Comparison of ENCODE assay signal across 8 cellular contexts in genomic region chr17:65100316-65101140, GRCh38. TPM values are rescaled to one million over a fixed set of nuclear protein-coding genes. Genes with fewer than 3 reads are reported as not detected.
DNase-seq lines count a peak whose midpoint lies in the region; ATAC-seq, FAIRE-seq and TF ChIP-seq lines count a peak whose summit lies in the region.

No MANE protein-coding gene starts in this region.

- WGBS in psoas muscle, 3 donors, result 2 to 5% (median 4%) methylated on average over 43 to 50 of the region's 50 CpGs

- H3K9me3 ChIP-seq in adipocyte (ENCODE audit: control insufficient read depth, low read length) (no peaks in the 10 kb centered on the region), psoas muscle (no peaks in the 10 kb centered on the region)

- peak overlapping the region; percentile 76 for H3K27ac ChIP-seq in psoas muscle

- peak; percentile 96 for TF ChIP-seq CTCF in GM12874 (IDR thresholded peaks at IDR 0.05; ENCODE audit: insufficient read depth, low read depth, low read length)
- TF ChIP-seq CTCF in psoas muscle (IDR thresholded peaks at IDR 0.05), result peak; percentile 78

- no peaks in the 10 kb centered on the region for H3K27me3 ChIP-seq in adipocyte (replicated peaks; ENCODE audit: control insufficient read depth, insufficient read depth, low read length)
- H3K27me3 ChIP-seq in psoas muscle (ENCODE audit: insufficient read depth in 3 of 3, low read length in 2 of 3), result no peaks in the 10 kb centered on the region

- no peak for FAIRE-seq in urothelium cell line (lab: Jason Lieb, UNC)

- intact Hi-C loops in left ventricle myocardium superior (cut with micrococcal nuclease) (no loop called here), psoas muscle (cut with DNase I) (loop anchor here (2.0 to 5.0 kb wide), 4 partner anchors 42 to 138 kb away; partner anchors contain the start of gene GNA13 (in 1 of the 2))

- DNase-seq in NCI-H1105 (lab: John Stamatoyannopoulos, UW) (peak; percentile 83), SW480 (ENCODE audit: low spot score) (peak; percentile 75), adipocyte (ENCODE audit: low read depth) (peak; percentile 89), left ventricle myocardium superior (peak; percentile 95), psoas muscle (peak; percentile 87 to 94), urothelium cell line (ENCODE audit: low spot score) (peak; percentile 93)

- H3K36me3 ChIP-seq in adipocyte (ENCODE audit: control insufficient read depth, insufficient read depth, low read length, severe bottlenecking), result no peaks in the 10 kb centered on the region
- no peaks in the 10 kb centered on the region for H3K36me3 ChIP-seq in psoas muscle (ENCODE audit: insufficient read depth in 1 of 2, low read depth in 1 of 2)

- H3K4me1 ChIP-seq in adipocyte (ENCODE audit: control insufficient read depth, insufficient read depth, low read length) (peaks cover 27% of the 10 kb centered on the region), psoas muscle (peaks cover 17% of the 10 kb centered on the region)

- H3K4me3 ChIP-seq in adipocyte (ENCODE audit: low read length), result peak overlapping the region; percentile 84
- peak overlapping the region; percentile 74 for H3K4me3 ChIP-seq in psoas muscle

- peak; percentile 79 for ATAC-seq in HG02642 (IDR thresholded peaks at IDR 0.05; ENCODE audit: poor library complexity, unreplicated experiment)
- ATAC-seq in left ventricle myocardium superior, result peak; percentile 98
- ATAC-seq in psoas muscle, result peak; percentile 93 to 95 (median 94)

- H3K9ac ChIP-seq in adipocyte (ENCODE audit: low read length), result peak overlapping the region; percentile 82

RNA-seq across cellular contexts. Expression of gene RGS9, which starts 36.6 kb away (rescaled TPM):
- total RNA-seq in left ventricle myocardium superior, result 2.0 TPM
- total RNA-seq in psoas muscle, result 1 to 10 TPM; 1.5 to 4.8 (median 2.7) TPM
- 1 to 10 TPM in 2 of 3 donors, under 1 TPM in 1; 0.33 to 2.1 (median 1.5) TPM for polyA plus RNA-seq in psoas muscle

RNA-seq across cellular contexts. Expression of gene GNA13, which starts 44.0 kb away (rescaled TPM):
- total RNA-seq in left ventricle myocardium superior, result 23.7 TPM
- total RNA-seq in psoas muscle, result 10 to 100 TPM; 34.2 to 85.5 (median 50.4) TPM
- 10 to 100 TPM; 32.7 to 67.2 (median 38.1) TPM for polyA plus RNA-seq in psoas muscle

Comparison
In these comparisons a context has a peak if more than half of its experiments do, and no peak if none do; other contexts are left out.
1. Peak in every context shown above with its lines: DNase-seq, ATAC-seq, H3K4me3 ChIP-seq and H3K27ac ChIP-seq.